Comparison of ENCODE assay signal across 20 cellular contexts in genomic region chr10:51620131-51620530, GRCh38.
DNase-seq lines count a peak whose midpoint lies in the region; ATAC-seq and FAIRE-seq lines count a peak whose summit lies in the region.
"Had no signal": no experiment of that assay in that cellular context is flagged by ENCODE, and none has a peak within 500 bp of the region (broad histone marks: within the 10 kb centered on the region; RNA-seq: fewer than 3 reads in every experiment).

No MANE protein-coding gene starts in this region.

- no peaks in the 10 kb centered on the region for H3K27me3 Mint-ChIP-seq in activated T-cell treated with anti-CD3 and anti-CD28 coated beads, Interleukin-2, amount 50 U/mL, for 4 hours (ENCODE audit: low read depth)
- H3K27me3 Mint-ChIP-seq: activated CD8-positive, alpha-beta memory T cell treated with anti-CD3 and anti-CD28 coated beads, Interleukin-2, amount 10 ng/mL, durations not matched to agents 7 days and 5 days; IgD-negative memory B cell; stimulated activated memory B cell treated with anti-CD40 and anti-IgM and Interleukin-4, amounts not matched to agents 10 μg/mL and 1 μg/mL and 100 μg/mL, for 72 hours had no signal

- peak; percentile 6 for FAIRE-seq in G401.6 (lab: Jason Lieb, UNC)

- ATAC-seq in GM19035 (IDR thresholded peaks at IDR 0.05; ENCODE audit: unreplicated experiment), result peak; percentile 51
- peak; percentile 47 for ATAC-seq in HG02623 (IDR thresholded peaks at IDR 0.05; ENCODE audit: unreplicated experiment)
- ATAC-seq in HG03354 (IDR thresholded peaks at IDR 0.05; ENCODE audit: poor library complexity, severe bottlenecking, unreplicated experiment), result peak; percentile 82
- ATAC-seq in activated T-cell treated with anti-CD3 and anti-CD28 coated beads, Interleukin-2, amount 50 U/mL, for 4 hours, result no peak
- ATAC-seq: activated CD8-positive, alpha-beta memory T cell treated with anti-CD3 and anti-CD28 coated beads, Interleukin-2, amount 10 ng/mL, durations not matched to agents 7 days and 5 days; esophagus mucosa; left lung; stimulated activated memory B cell treated with anti-CD40 and anti-IgM and Interleukin-4, amounts not matched to agents 10 μg/mL and 1 μg/mL and 100 μg/mL, for 72 hours; T-helper 17 cell had no signal

- no peak overlapping the region for H3K4me3 Mint-ChIP-seq in activated T-cell treated with anti-CD3 and anti-CD28 coated beads, Interleukin-2, amount 50 U/mL, for 4 hours
- H3K4me3 Mint-ChIP-seq: activated CD8-positive, alpha-beta memory T cell treated with anti-CD3 and anti-CD28 coated beads, Interleukin-2, amount 10 ng/mL, durations not matched to agents 7 days and 5 days; HFFc6; IgD-negative memory B cell; stimulated activated memory B cell treated with anti-CD40 and anti-IgM and Interleukin-4, amounts not matched to agents 10 μg/mL and 1 μg/mL and 100 μg/mL, for 72 hours; T-helper 17 cell had no signal

- DNase-seq in SKM-1 treated with dmso at 0.1 percent for 144 hours (lab: John Stamatoyannopoulos, UW; ENCODE audit: unreplicated experiment) (no peak), midbrain (lab: John Stamatoyannopoulos, UW) (no peak), NCI-H1694 treated with DMSO at 0.1 percent for 48 hours (lab: John Stamatoyannopoulos, UW) (no peak)
- no peak for DNase-seq in activated T-cell treated with anti-CD3 and anti-CD28 coated beads, Interleukin-2, amount 50 U/mL, for 4 hours
- DNase-seq: activated CD8-positive, alpha-beta memory T cell treated with anti-CD3 and anti-CD28 coated beads, Interleukin-2, amount 10 ng/mL, durations not matched to agents 7 days and 5 days; activated effector memory CD4-positive, alpha-beta T cell treated with anti-CD3 and anti-CD28 coated beads, Interleukin-2, amount 50 U/mL, for 16 hours; GF-D8; HFFc6; left lung; NCI-H2029 treated with DMSO at 0.1 percent for 48 hours; retina; SHP77 treated with DMSO at 0.1 percent for 48 hours; T-helper 17 cell had no signal

- H3K4me1 Mint-ChIP-seq in activated T-cell treated with anti-CD3 and anti-CD28 coated beads, Interleukin-2, amount 50 U/mL, for 4 hours (ENCODE audit: low read depth), result no peaks in the 10 kb centered on the region
- H3K4me1 Mint-ChIP-seq: activated CD8-positive, alpha-beta memory T cell treated with anti-CD3 and anti-CD28 coated beads, Interleukin-2, amount 10 ng/mL, durations not matched to agents 7 days and 5 days; IgD-negative memory B cell; stimulated activated memory B cell treated with anti-CD40 and anti-IgM and Interleukin-4, amounts not matched to agents 10 μg/mL and 1 μg/mL and 100 μg/mL, for 72 hours; T-helper 17 cell had no signal

- peaks cover 4% of the 10 kb centered on the region for H3K9me3 Mint-ChIP-seq in activated T-cell treated with anti-CD3 and anti-CD28 coated beads, Interleukin-2, amount 50 U/mL, for 4 hours

- no peaks in the 10 kb centered on the region for H3K36me3 Mint-ChIP-seq in activated T-cell treated with anti-CD3 and anti-CD28 coated beads, Interleukin-2, amount 50 U/mL, for 4 hours (ENCODE audit: insufficient read depth)
- H3K36me3 Mint-ChIP-seq: activated CD8-positive, alpha-beta memory T cell treated with anti-CD3 and anti-CD28 coated beads, Interleukin-2, amount 10 ng/mL, durations not matched to agents 7 days and 5 days; IgD-negative memory B cell; stimulated activated memory B cell treated with anti-CD40 and anti-IgM and Interleukin-4, amounts not matched to agents 10 μg/mL and 1 μg/mL and 100 μg/mL, for 72 hours had no signal

Comparison
In these comparisons a context has a peak if more than half of its experiments do, and no peak if none do; other contexts are left out.
1. ATAC-seq: peak in GM19035 (single experiment), HG02623 (single experiment) and HG03354 (single experiment); none in activated T-cell treated with anti-CD3 and anti-CD28 coated beads, Interleukin-2, amount 50 U/mL, for 4 hours (0 of 2).